ENCODE assay signal across 9 cellular contexts in the genomic region with DNA sequence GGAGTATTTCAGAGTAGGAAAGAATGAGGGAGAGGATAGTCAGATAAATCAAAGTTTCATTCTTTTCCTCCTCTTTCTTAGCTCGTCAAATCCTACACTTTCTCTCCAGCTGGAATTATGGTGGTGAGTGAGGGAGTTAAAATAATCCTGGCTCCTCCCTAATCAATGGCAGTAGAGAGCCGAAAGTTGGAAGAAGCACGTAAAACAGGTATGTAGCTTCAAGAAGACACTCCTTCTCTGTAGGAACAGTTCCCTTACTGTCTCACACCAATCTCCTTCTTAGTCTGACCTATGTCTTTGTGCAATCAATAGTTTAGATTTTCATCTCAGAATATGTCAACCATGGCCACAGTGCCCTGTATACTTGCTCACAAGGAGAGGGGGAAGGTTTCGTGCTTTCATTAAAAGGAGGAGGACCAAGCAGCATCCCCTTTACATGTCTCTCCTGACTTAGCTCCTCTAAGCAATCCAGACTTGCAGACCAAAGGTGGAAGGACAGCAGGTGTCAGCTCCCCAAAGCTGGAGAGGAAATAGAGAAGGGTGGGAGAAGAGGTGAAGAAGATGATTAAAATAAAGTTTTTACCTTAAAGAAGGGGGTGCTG. TPM values are rescaled to one million over a fixed set of nuclear protein-coding genes. Genes with fewer than 3 reads are reported as not detected.
DNase-seq lines count a peak whose midpoint lies in the region; ATAC-seq and TF ChIP-seq lines count a peak whose summit lies in the region.
"Had no signal": no experiment of that assay in that cellular context is flagged by ENCODE, and none has a peak within 500 bp of the region (broad histone marks: within the 10 kb centered on the region; RNA-seq: fewer than 3 reads in every experiment).

No MANE protein-coding gene starts in this region.

- H3K36me3 ChIP-seq in ACC112 (ENCODE audit: insufficient read depth, low read length) (no peaks in the 10 kb centered on the region), Karpas-422 (ENCODE audit: insufficient read depth, low read length) (no peaks in the 10 kb centered on the region), breast epithelium (no peaks in the 10 kb centered on the region)

- DNase-seq in Karpas-422 = no peak
- DNase-seq in breast epithelium (ENCODE audit: low spot score in 2 of 2) = no peak
- no peak for DNase-seq in glomerular visceral epithelial cell (ENCODE audit: extremely low spot score)
- no peak for DNase-seq in HUDEP-2 (lab: John Stamatoyannopoulos, UW; ENCODE audit: unreplicated experiment in 76 of 76)
- DNase-seq in iPS-NIHi7 (ENCODE audit: extremely low spot score) = no peak

- H3K4me1 ChIP-seq in ACC112 (ENCODE audit: control insufficient read depth, insufficient read depth, low read length, unreplicated experiment) (peaks cover 26% of the 10 kb centered on the region), Karpas-422 (ENCODE audit: low read length) (peaks cover 61% of the 10 kb centered on the region), breast epithelium (peaks cover 0 to 30% of the 10 kb centered on the region in 2 donors), mononuclear cell (ENCODE audit: insufficient read depth, low read length) (peaks cover 95% of the 10 kb centered on the region)

- H3K9me3 ChIP-seq in Karpas-422 (ENCODE audit: low read length) (no peaks in the 10 kb centered on the region), breast epithelium (no peaks in the 10 kb centered on the region), mononuclear cell (ENCODE audit: low read depth, low read length) (no peaks in the 10 kb centered on the region)

- H4K20me1 ChIP-seq in Karpas-422 (ENCODE audit: insufficient read depth, low read depth, low read length) = no peaks in the 10 kb centered on the region

- intact Hi-C loops in breast epithelium (cut with DNase I; ENCODE audit: low total_unique reads) = no loop called here

- peak overlapping the region; percentile 78 for H3K4me3 ChIP-seq in ACC112 (ENCODE audit: low read depth, low read length)
- peak overlapping the region; percentile 73 for H3K4me3 ChIP-seq in Karpas-422 (ENCODE audit: low read length)
- peak overlapping the region; percentile 51 to 75 (median 66) for H3K4me3 ChIP-seq in breast epithelium
- H3K4me3 ChIP-seq in mononuclear cell (ENCODE audit: low read length) = peak overlapping the region; percentile 59

- H3K27ac ChIP-seq in ACC112 (ENCODE audit: low read depth, low read length) (peak overlapping the region; percentile 94; the same call in 1 of the 2 replicates), Karpas-422 (ENCODE audit: low read length) (peak overlapping the region; percentile 60), breast epithelium (peak overlapping the region; percentile 94 to 96)

- peak overlapping the region; percentile 92 for H3K4me2 ChIP-seq in Karpas-422 (ENCODE audit: low read depth, low read length, poor library complexity, severe bottlenecking)

- ATAC-seq in HG03432 (IDR thresholded peaks at IDR 0.05; ENCODE audit: unreplicated experiment) = no peak

- H3K79me2 ChIP-seq in ACC112 (ENCODE audit: control insufficient read depth, insufficient read depth, low read length, unreplicated experiment) = peaks cover 12% of the 10 kb centered on the region
- peaks cover 33% of the 10 kb centered on the region for H3K79me2 ChIP-seq in Karpas-422 (ENCODE audit: low read length)

- H2AFZ ChIP-seq in ACC112 (ENCODE audit: low read length, unreplicated experiment) = peak overlapping the region; percentile 72
- peak overlapping the region; percentile 86 for H2AFZ ChIP-seq in Karpas-422 (ENCODE audit: low read length)

- no peak for TF ChIP-seq CTCF in breast epithelium (IDR thresholded peaks at IDR 0.05)

- TF ChIP-seq POLR2A in breast epithelium (IDR thresholded peaks at IDR 0.05) = no peak

- H3K9me2 ChIP-seq in Karpas-422 (replicated peaks; ENCODE audit: insufficient read depth, low read length) = no peaks in the 10 kb centered on the region

- H3K27me3 ChIP-seq in ACC112 (ENCODE audit: insufficient read depth, low read length) (no peaks in the 10 kb centered on the region), Karpas-422 (ENCODE audit: low read length) (no peaks in the 10 kb centered on the region), breast epithelium (no peaks in the 10 kb centered on the region), mononuclear cell (ENCODE audit: insufficient read depth, low read length) (no peaks in the 10 kb centered on the region)

- peak overlapping the region; percentile 75 for H3K9ac ChIP-seq in Karpas-422 (ENCODE audit: low read length)

RNA-seq across cellular contexts. Expression of gene MINDY1, which starts 0.9 kb away (rescaled TPM):
- total RNA-seq in Karpas-422 (2014; rRNA removed; shearing (Covaris generic); ENCODE audit: low replicate concordance) = 9.9 and 13.0 TPM in 2 replicates
- total RNA-seq in breast epithelium (10 to 100 TPM; 26.2 to 33.5 (median 26.5) TPM), mononuclear cell (14.4 TPM)

RNA-seq across cellular contexts. Expression of gene PRUNE1, which starts 2.4 kb away (rescaled TPM):
- total RNA-seq in Karpas-422 (2014; rRNA removed; shearing (Covaris generic); ENCODE audit: low replicate concordance) = 28.8 and 35.0 TPM in 2 replicates
- 10 to 100 TPM; 21.6 to 34.1 (median 32.8) TPM for total RNA-seq in breast epithelium
- total RNA-seq in mononuclear cell = 18.2 TPM

RNA-seq across cellular contexts. Expression of gene ANXA9, which starts 23.7 kb away (rescaled TPM):
- 0.19 and 0.47 TPM in 2 replicates for total RNA-seq in Karpas-422 (2014; rRNA removed; shearing (Covaris generic); ENCODE audit: low replicate concordance)
- total RNA-seq in breast epithelium = 10 to 100 TPM in 1 of 3 donors, 1 to 10 TPM in 1, not detected in 1; 3.6 to 13.0 TPM
- 0.10 TPM for total RNA-seq in mononuclear cell
- total RNA-seq: glomerular endothelial cell had no signal

RNA-seq across cellular contexts. Expression of gene BNIPL, which starts 30.6 kb away (rescaled TPM):
- total RNA-seq in Karpas-422 (2014; rRNA removed; shearing (Covaris generic); ENCODE audit: low replicate concordance) = 0.63 and 1.4 TPM in 2 replicates
- total RNA-seq in breast epithelium (10 to 100 TPM in 2 of 3 donors, under 1 TPM in 1; 0.16 to 47.1 (median 17.0) TPM), mononuclear cell (0.10 TPM)
- total RNA-seq: glomerular endothelial cell had no signal

RNA-seq across cellular contexts. Expression of gene CERS2, which starts 31.2 kb away (rescaled TPM):
- total RNA-seq in Karpas-422 (2014; rRNA removed; shearing (Covaris generic); ENCODE audit: low replicate concordance) = 91.6 and 140 TPM in 2 replicates
- total RNA-seq in breast epithelium (100 to 1,000 TPM; 121 to 131 (median 128) TPM), mononuclear cell (84.8 TPM)
